Comparison of ENCODE assay signal across 19 cellular contexts in the genomic region with DNA sequence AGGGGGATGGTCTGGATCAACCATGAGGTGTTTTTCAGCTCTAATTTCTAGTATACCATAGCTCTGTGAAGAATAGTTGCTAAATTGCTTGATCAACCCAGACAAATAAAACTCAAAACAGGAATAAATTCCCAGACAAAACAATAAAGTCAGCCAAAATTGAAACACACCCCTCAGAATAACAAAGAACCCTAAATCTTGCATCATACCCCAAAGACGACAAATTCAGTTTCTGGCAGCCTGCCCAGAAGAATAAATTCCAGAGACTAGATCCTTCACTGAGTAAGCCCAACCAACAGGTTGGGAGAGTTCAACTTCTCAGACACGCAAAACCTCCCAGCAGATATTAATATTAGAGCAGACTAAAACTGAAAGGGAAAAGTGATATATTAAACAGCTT. TPM values are rescaled to one million over a fixed set of nuclear protein-coding genes. Genes with fewer than 3 reads are reported as not detected.
DNase-seq lines count a peak whose midpoint lies in the region; ATAC-seq and TF ChIP-seq lines count a peak whose summit lies in the region.
"Had no signal": no experiment of that assay in that cellular context is flagged by ENCODE, and none has a peak within 500 bp of the region (broad histone marks: within the 10 kb centered on the region; RNA-seq: fewer than 3 reads in every experiment).

No MANE protein-coding gene starts in this region.

- peaks cover 15% of the 10 kb centered on the region for H3K4me1 Mint-ChIP-seq in MCF 10A (ENCODE audit: insufficient read depth, unreplicated experiment)
- no peaks in the 10 kb centered on the region for H3K4me1 Mint-ChIP-seq in activated CD8-positive, alpha-beta T cell treated with anti-CD3 and anti-CD28 coated beads for 36 hours (ENCODE audit: low read depth)
- H3K4me1 Mint-ChIP-seq: CD4-positive, alpha-beta memory T cell; stimulated activated naive CD8-positive, alpha-beta T cell treated with anti-CD3 and anti-CD28 coated beads, Interleukin-15, amount 100 ng/mL, for 72 hours had no signal

- H3K9ac ChIP-seq in adipocyte (ENCODE audit: low read length), result no peak overlapping the region

- H3K27me3 Mint-ChIP-seq in MCF 10A (ENCODE audit: insufficient read depth, unreplicated experiment), result peaks cover 18% of the 10 kb centered on the region
- peaks cover 34% of the 10 kb centered on the region for H3K27me3 Mint-ChIP-seq in activated CD8-positive, alpha-beta T cell treated with anti-CD3 and anti-CD28 coated beads for 36 hours

- no peaks in the 10 kb centered on the region for H3K27me3 ChIP-seq in breast epithelium
- no peaks in the 10 kb centered on the region for H3K27me3 ChIP-seq in adipocyte (replicated peaks; ENCODE audit: control insufficient read depth, insufficient read depth, low read length)
- peaks cover 0 to 15% (median 0%) of the 10 kb centered on the region in 3 donors for H3K27me3 ChIP-seq in sigmoid colon
- H3K27me3 ChIP-seq: cardiac muscle cell, uterus had no signal

- no peak overlapping the region for H3K27ac Mint-ChIP-seq in MCF 10A (ENCODE audit: low read depth, unreplicated experiment)
- no peak overlapping the region for H3K27ac Mint-ChIP-seq in activated CD8-positive, alpha-beta T cell treated with anti-CD3 and anti-CD28 coated beads for 36 hours
- H3K27ac Mint-ChIP-seq: activated naive CD8-positive, alpha-beta T cell; activated T-cell treated with anti-CD3 and anti-CD28 coated beads, Interleukin-2, amount 50 U/mL, for 24 hours; stimulated activated naive CD8-positive, alpha-beta T cell treated with anti-CD3 and anti-CD28 coated beads, Interleukin-15, amount 100 ng/mL, for 72 hours had no signal

- DNase-seq in MCF 10A (ENCODE audit: unreplicated experiment) (peak; percentile 92), breast epithelium (ENCODE audit: low spot score in 2 of 2) (no peak), adipocyte (ENCODE audit: low read depth) (peak; percentile 52), iPS-NIHi11 (ENCODE audit: low spot score) (peak; percentile 17), SKM-1 treated with dmso at 0.1 percent for 144 hours (lab: John Stamatoyannopoulos, UW; ENCODE audit: unreplicated experiment) (no peak), sigmoid colon (no peak)
- no peak for DNase-seq in activated CD8-positive, alpha-beta T cell treated with anti-CD3 and anti-CD28 coated beads for 36 hours
- DNase-seq: ACHN; activated T-cell treated with anti-CD3 and anti-CD28 coated beads, Interleukin-2, amount 50 U/mL, for 24 hours; CD4-positive, alpha-beta memory T cell; left ventricle myocardium superior; NCI-H1436 treated with DMSO at 0.1 percent for 48 hours; NCI-H510A; stimulated activated CD4-positive, alpha-beta T cell treated with anti-CD3 and anti-CD28 coated beads, Interleukin-12 subunit alpha, Interleukin-12 subunit beta, amount 100 ng/mL, for 4 hours; stimulated activated naive CD8-positive, alpha-beta T cell treated with anti-CD3 and anti-CD28 coated beads, Interleukin-15, amount 100 ng/mL, for 72 hours; uterus had no signal

- no TSS peak for BruUV-seq in MCF 10A (replicated peaks; lab: Mats Ljungman, UMichigan)

- CTCF ChIA-PET in MCF 10A (lab: Yijun Ruan, JAX), result interaction anchor here (0.7 kb wide), 1 partner anchor 80 kb away, joined by 3 read pairs; no protein-coding TSS in a partner anchor
- CTCF ChIA-PET in activated CD8-positive, alpha-beta T cell treated with anti-CD3 and anti-CD28 coated beads for 36 hours (lab: Charles Lee), result no interaction called here

- H3K36me3 ChIP-seq in breast epithelium, result no peaks in the 10 kb centered on the region
- H3K36me3 ChIP-seq in adipocyte (ENCODE audit: control insufficient read depth, insufficient read depth, low read length, severe bottlenecking), result no peaks in the 10 kb centered on the region
- no peaks in the 10 kb centered on the region for H3K36me3 ChIP-seq in sigmoid colon
- H3K36me3 ChIP-seq: cardiac muscle cell, uterus had no signal

- H3K9me3 ChIP-seq in breast epithelium, result no peaks in the 10 kb centered on the region
- H3K9me3 ChIP-seq in adipocyte (ENCODE audit: control insufficient read depth, low read length), result no peaks in the 10 kb centered on the region
- no peaks in the 10 kb centered on the region for H3K9me3 ChIP-seq in sigmoid colon
- H3K9me3 ChIP-seq: uterus had no signal

- intact Hi-C loops in MCF 10A (cut with micrococcal nuclease), result no loop called here
- intact Hi-C loops in breast epithelium (cut with DNase I; ENCODE audit: low total_unique reads), result no loop called here
- intact Hi-C loops in activated CD8-positive, alpha-beta T cell treated with anti-CD3 and anti-CD28 coated beads for 36 hours (cut with micrococcal nuclease), result no loop called here
- intact Hi-C loops in sigmoid colon (cut with DNase I), result no loop called here

- no peak overlapping the region for H3K27ac ChIP-seq in breast epithelium
- no peak overlapping the region for H3K27ac ChIP-seq in sigmoid colon
- H3K27ac ChIP-seq: cardiac muscle cell, uterus had no signal

- TF ChIP-seq POLR2A in breast epithelium (IDR thresholded peaks at IDR 0.05), result no peak
- TF ChIP-seq POLR2A in sigmoid colon (IDR thresholded peaks at IDR 0.05), result no peak

- WGBS in sigmoid colon, 2 donors, result 30 to 56% methylated on average over 2 of the region's 2 CpGs

- H3K4me3 Mint-ChIP-seq in MCF 10A (ENCODE audit: unreplicated experiment), result no peak overlapping the region
- H3K4me3 Mint-ChIP-seq in activated CD8-positive, alpha-beta T cell treated with anti-CD3 and anti-CD28 coated beads for 36 hours, result no peak overlapping the region
- H3K4me3 Mint-ChIP-seq: activated naive CD8-positive, alpha-beta T cell; activated T-cell treated with anti-CD3 and anti-CD28 coated beads, Interleukin-2, amount 50 U/mL, for 24 hours; CD4-positive, alpha-beta memory T cell; stimulated activated naive CD8-positive, alpha-beta T cell treated with anti-CD3 and anti-CD28 coated beads, Interleukin-15, amount 100 ng/mL, for 72 hours had no signal

- H3K36me3 Mint-ChIP-seq in MCF 10A (ENCODE audit: insufficient read depth, unreplicated experiment), result no peaks in the 10 kb centered on the region
- no peaks in the 10 kb centered on the region for H3K36me3 Mint-ChIP-seq in activated CD8-positive, alpha-beta T cell treated with anti-CD3 and anti-CD28 coated beads for 36 hours (ENCODE audit: low read depth)
- H3K36me3 Mint-ChIP-seq: activated naive CD8-positive, alpha-beta T cell; CD4-positive, alpha-beta memory T cell had no signal

- H3K4me1 ChIP-seq in breast epithelium (no peaks in the 10 kb centered on the region), adipocyte (ENCODE audit: control insufficient read depth, insufficient read depth, low read length) (no peaks in the 10 kb centered on the region), sigmoid colon (no peaks in the 10 kb centered on the region)
- H3K4me1 ChIP-seq: uterus had no signal

- ATAC-seq in activated CD8-positive, alpha-beta T cell treated with anti-CD3 and anti-CD28 coated beads for 36 hours, result no peak
- ATAC-seq in GM18520 (IDR thresholded peaks at IDR 0.05; ENCODE audit: unreplicated experiment), result no peak
- ATAC-seq: left ventricle myocardium superior; stimulated activated naive CD8-positive, alpha-beta T cell treated with anti-CD3 and anti-CD28 coated beads, Interleukin-15, amount 100 ng/mL, for 72 hours had no signal

- POLR2A ChIA-PET in MCF 10A (lab: Yijun Ruan, JAX), result interaction anchor here (0.8 kb wide), 1 partner anchor 10 kb away, joined by 4 read pairs; no protein-coding TSS in a partner anchor
- POLR2A ChIA-PET in activated CD8-positive, alpha-beta T cell treated with anti-CD3 and anti-CD28 coated beads for 36 hours (lab: Charles Lee), result no interaction called here

- H3K4me3 ChIP-seq in breast epithelium (no peak overlapping the region), adipocyte (ENCODE audit: low read length) (no peak overlapping the region), sigmoid colon (no peak overlapping the region)
- H3K4me3 ChIP-seq: cardiac muscle cell, uterus had no signal

- no peaks in the 10 kb centered on the region for H3K9me3 Mint-ChIP-seq in MCF 10A (ENCODE audit: unreplicated experiment)
- no peaks in the 10 kb centered on the region for H3K9me3 Mint-ChIP-seq in activated CD8-positive, alpha-beta T cell treated with anti-CD3 and anti-CD28 coated beads for 36 hours
- H3K9me3 Mint-ChIP-seq: activated T-cell treated with anti-CD3 and anti-CD28 coated beads, Interleukin-2, amount 50 U/mL, for 24 hours; stimulated activated naive CD8-positive, alpha-beta T cell treated with anti-CD3 and anti-CD28 coated beads, Interleukin-15, amount 100 ng/mL, for 72 hours had no signal

- no peak for TF ChIP-seq EP300 in sigmoid colon (IDR thresholded peaks at IDR 0.05)

- TF ChIP-seq CTCF in MCF 10A (IDR thresholded peaks at IDR 0.05; ENCODE audit: unreplicated experiment) (no peak), breast epithelium (IDR thresholded peaks at IDR 0.05) (no peak), sigmoid colon (IDR thresholded peaks at IDR 0.05) (no peak)
- no peak for TF ChIP-seq CTCF in activated CD8-positive, alpha-beta T cell treated with anti-CD3 and anti-CD28 coated beads for 36 hours (IDR thresholded peaks at IDR 0.05)

RNA-seq across cellular contexts. Expression of a gene that starts 11.2 kb away (rescaled TPM):
- total RNA-seq in MCF 10A (2022) (70.3 and 80.2 TPM in 2 replicates), breast epithelium (10 to 100 TPM; 26.6 to 37.4 (median 28.5) TPM), sigmoid colon (10 to 100 TPM; 16.3 to 37.0 (median 25.9) TPM)
- 10 to 100 TPM; 34.7 to 36.4 TPM for total RNA-seq in activated CD8-positive, alpha-beta T cell treated with anti-CD3 and anti-CD28 coated beads for 36 hours
- polyA plus RNA-seq in sigmoid colon, result 100 to 1,000 TPM in 1 of 3 donors, 10 to 100 TPM in 2; 86.2 to 102 (median 87.1) TPM

Comparison
In these comparisons a context has a peak if more than half of its experiments do, and no peak if none do; other contexts are left out.
1. DNase-seq: peak in MCF 10A (single experiment), adipocyte (single experiment) and iPS-NIHi11 (single experiment); none in breast epithelium (0 of 2), SKM-1 treated with dmso at 0.1 percent for 144 hours (single experiment), activated CD8-positive, alpha-beta T cell treated with anti-CD3 and anti-CD28 coated beads for 36 hours (single experiment) and sigmoid colon (single experiment).